Comparison of ENCODE assay signal across 8 cellular contexts in genomic region chr10:87342704-87343258, GRCh38. TPM values are rescaled to one million over a fixed set of nuclear protein-coding genes. Genes with fewer than 3 reads are reported as not detected.
DNase-seq lines count a peak whose midpoint lies in the region; ATAC-seq and TF ChIP-seq lines count a peak whose summit lies in the region.
"Not testable (repeated sequence)": the region's sequence is repeated elsewhere in the genome, so short reads cannot be mapped to it uniquely, and the experiment has no call there.

No MANE protein-coding gene starts in this region.

- not testable (repeated sequence) for H4K12ac ChIP-seq in trophoblast cell (ENCODE audit: low read depth, low read length)

- H3K4me2 ChIP-seq in trophoblast cell (ENCODE audit: low read length) = not testable (repeated sequence)

- peak overlapping the region; percentile 63 for H2BK5ac ChIP-seq in trophoblast cell (ENCODE audit: low read depth, low read length, poor library complexity)

- H4K91ac ChIP-seq in trophoblast cell (ENCODE audit: low read depth, low read length) = peak overlapping the region; percentile 85

- peak; percentile 90 for DNase-seq in GM12865 (ENCODE audit: low read depth)
- DNase-seq in NB4 (ENCODE audit: low read depth) = peak; percentile 94
- DNase-seq in SW480 (ENCODE audit: low spot score) = peak; percentile 32
- peak; percentile 78 to 88 for DNase-seq in cardiac muscle cell (ENCODE audit: low read depth in 1 of 2, low spot score in 1 of 2)
- DNase-seq in trophoblast cell = peak; percentile 7 to 16
- DNase-seq in testis = peak; percentile 90

- H2AFZ ChIP-seq in trophoblast cell (ENCODE audit: insufficient read depth, low read length, poor library complexity) = not testable (repeated sequence)

- H3K4me1 ChIP-seq in cardiac muscle cell (ENCODE audit: low read depth); trophoblast cell (ENCODE audit: control insufficient read depth in 1 of 2, insufficient read depth in 2 of 2, low read length in 2 of 2); testis: not testable (repeated sequence)

- not testable (repeated sequence) for H3K23ac ChIP-seq in trophoblast cell (ENCODE audit: low read length)

- H3K27ac ChIP-seq in cardiac muscle cell (peak overlapping the region; percentile 95), trophoblast cell (ENCODE audit: low read depth, low read length) (peak overlapping the region; percentile 78), testis (peak overlapping the region; percentile 89 to 93)

- H3K4me1 Mint-ChIP-seq in activated naive CD8-positive, alpha-beta T cell (ENCODE audit: low read depth) = peaks cover 21% of the 10 kb centered on the region

- not testable (repeated sequence) for H3K36me3 ChIP-seq in cardiac muscle cell; trophoblast cell (ENCODE audit: control insufficient read depth in 1 of 2, insufficient read depth in 2 of 2, low read length in 2 of 2); testis (ENCODE audit: low read depth, missing control alignments)

- peak overlapping the region; percentile 65 for H4K8ac ChIP-seq in trophoblast cell (ENCODE audit: low read depth, low read length)

- H3K27me3 Mint-ChIP-seq in activated naive CD8-positive, alpha-beta T cell = not testable (repeated sequence)

- TF ChIP-seq POLR2A in NB4 (IDR thresholded peaks at IDR 0.05; ENCODE audit: extremely low read depth, insufficient read length) = peak; percentile 23
- not testable (repeated sequence) for TF ChIP-seq POLR2A in testis (IDR thresholded peaks at IDR 0.05)

- intact Hi-C loops in testis (cut with DNase I; ENCODE audit: low total_unique reads) = not testable (repeated sequence)

- H3K79me1 ChIP-seq in trophoblast cell (ENCODE audit: low read length) = not testable (repeated sequence)

- not testable (repeated sequence) for H3K9me3 ChIP-seq in cardiac muscle cell (ENCODE audit: low read depth); trophoblast cell (ENCODE audit: insufficient read depth, low read depth, low read length); testis

- peak overlapping the region; percentile 93 for H3K4me3 Mint-ChIP-seq in activated naive CD8-positive, alpha-beta T cell

- H3K36me3 Mint-ChIP-seq in activated naive CD8-positive, alpha-beta T cell = not testable (repeated sequence)

- H3K4me3 ChIP-seq in GM12865 (ENCODE audit: low read depth, low read length) (peak overlapping the region; percentile 42), NB4 (ENCODE audit: low read depth, low read length) (peak overlapping the region; percentile 34), cardiac muscle cell (peak overlapping the region; percentile 68), trophoblast cell (ENCODE audit: low read depth, low read length) (peak overlapping the region; percentile 75), testis (peak overlapping the region; percentile 65 to 67)

- H2BK120ac ChIP-seq in trophoblast cell (ENCODE audit: insufficient read depth, low read length, poor library complexity) = not testable (repeated sequence)

- not testable (repeated sequence) for H2BK12ac ChIP-seq in trophoblast cell (ENCODE audit: low read length)

- not testable (repeated sequence) for H3K9me3 Mint-ChIP-seq in activated naive CD8-positive, alpha-beta T cell (ENCODE audit: low read depth)

- H3K27ac Mint-ChIP-seq in activated naive CD8-positive, alpha-beta T cell = peak overlapping the region; percentile 89

- not testable (repeated sequence) for H3K27me3 ChIP-seq in cardiac muscle cell; trophoblast cell (ENCODE audit: insufficient read depth, low read length); testis

- no CpG with 5 or more reads among the region's 65 CpGs for WGBS in trophoblast cell (ENCODE audit: extremely low coverage, insufficient coverage, insufficient read length)
- 0% methylated on average over 44 of the region's 65 CpGs; no CpG with 5 or more reads in 1 of the 2 donors for WGBS in testis, 2 donors

- H3K79me2 ChIP-seq in trophoblast cell (ENCODE audit: control insufficient read depth, insufficient read depth, low read length, poor library complexity) = not testable (repeated sequence)

- peak overlapping the region; percentile 51 for H3K14ac ChIP-seq in trophoblast cell (ENCODE audit: low read length)

- H3K9ac ChIP-seq in trophoblast cell (ENCODE audit: low read length) = not testable (repeated sequence)

- TF ChIP-seq CTCF in GM12865 (IDR thresholded peaks at IDR 0.05; ENCODE audit: insufficient read depth, low read depth, low read length, missing control alignments) (peak; percentile 48), NB4 (IDR thresholded peaks at IDR 0.05; ENCODE audit: low read depth, low read length) (peak; percentile 33), cardiac muscle cell (IDR thresholded peaks at IDR 0.05; ENCODE audit: low read depth, low read length) (peak; percentile 32), testis (IDR thresholded peaks at IDR 0.05) (peak; percentile 40 to 67 (median 59))

- H3K18ac ChIP-seq in trophoblast cell (ENCODE audit: low read length) = not testable (repeated sequence)

- not testable (repeated sequence) for H2AK5ac ChIP-seq in trophoblast cell (ENCODE audit: low read length)

- peak; percentile 67 for ATAC-seq in HG02623 (IDR thresholded peaks at IDR 0.05; ENCODE audit: unreplicated experiment)

- H3K4ac ChIP-seq in trophoblast cell (ENCODE audit: low read depth, low read length) = not testable (repeated sequence)

RNA-seq across cellular contexts. Expression of gene NUTM2D, which starts 14.8 kb away (rescaled TPM):
- total RNA-seq in cardiac muscle cell (8.7 and 10.5 TPM in 2 replicates), testis (10 to 100 TPM; 10.3 to 12.6 TPM)
- polyA plus RNA-seq in cardiac muscle cell (0.11 and 0.78 TPM in 2 replicates), testis (ENCODE audit: insufficient read depth, low read depth, low replicate concordance) (8.1 TPM)
- 2.3 and 3.0 TPM in 2 replicates for polyA plus RNA-seq in trophoblast cell (2013)

Comparison
In these comparisons a context has a peak if more than half of its experiments do, and no peak if none do; other contexts are left out.
1. Peak in every context shown above with its lines: DNase-seq, ATAC-seq, H3K4me3 ChIP-seq and H3K27ac ChIP-seq.
2. DNase-seq: peak in every context shown above with its lines; median percentile 94 in NB4; 90 in GM12865; 90 in testis; 83 in cardiac muscle cell; 32 in SW480; 12 in trophoblast cell.